Comparison of ENCODE assay signal across 30 cellular contexts in the genomic region with DNA sequence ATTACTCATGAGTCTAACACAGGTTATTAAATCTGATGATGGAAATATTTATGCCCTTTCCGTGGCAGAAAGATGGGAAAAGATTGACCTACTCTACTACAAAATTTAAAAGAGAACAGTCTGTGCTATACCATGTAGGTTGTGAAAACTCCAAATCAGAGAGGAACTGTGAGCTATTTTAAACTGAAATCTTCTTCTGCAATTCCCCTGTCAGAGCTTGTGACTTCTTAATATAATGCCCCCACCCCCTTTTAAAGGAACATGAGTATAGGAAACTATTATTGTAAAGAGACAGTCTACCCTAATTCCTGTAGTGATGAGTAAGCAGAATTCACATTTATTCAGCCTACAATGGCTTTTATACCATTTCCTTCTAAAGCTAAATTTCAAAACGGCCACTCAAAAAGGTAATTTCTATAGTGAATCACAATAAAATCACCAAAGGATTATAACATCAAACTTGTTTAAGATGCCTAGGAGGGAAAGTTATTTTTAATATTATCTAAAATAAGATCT. TPM values are rescaled to one million over a fixed set of nuclear protein-coding genes. Genes with fewer than 3 reads are reported as not detected.
"Had no signal": no experiment of that assay in that cellular context is flagged by ENCODE, and none has a peak within 500 bp of the region (broad histone marks: within the 10 kb centered on the region; RNA-seq: fewer than 3 reads in every experiment).

No MANE protein-coding gene starts in this region.

- DNase-seq: activated B cell treated with CpG ODN at 0.5 μM for 24 hours; activated CD4-positive, alpha-beta T cell treated with anti-CD3 and anti-CD28 coated beads for 36 hours; activated CD8-positive, alpha-beta memory T cell treated with anti-CD3 and anti-CD28 coated beads, Interleukin-2, amount 10 ng/mL, durations not matched to agents 7 days and 5 days; activated CD8-positive, alpha-beta T cell treated with anti-CD3 and anti-CD28 coated beads, Interleukin-2, amount 10 ng/mL, durations not matched to agents 7 days and 5 days; activated naive CD4-positive, alpha-beta T cell; activated T-cell treated with anti-CD3 and anti-CD28 coated beads, Interleukin-2, amount 50 U/mL, for 48 hours; central memory CD4-positive, alpha-beta T cell; endodermal cell; foreskin fibroblast; heart right ventricle; kidney glomerular epithelial cell; left lung; lower lobe of right lung; ovary; sigmoid colon; small intestine; stimulated activated CD4-positive, alpha-beta T cell treated with anti-CD3 and anti-CD28 coated beads, Interleukin-4, amount 100 ng/mL, for 4 hours; stimulated activated CD8-positive, alpha-beta memory T cell treated with anti-CD3 and anti-CD28 coated beads, Interleukin-4, amount 100 ng/mL, for 48 hours; stimulated activated naive CD8-positive, alpha-beta T cell treated with anti-CD3 and anti-CD28 coated beads, Interleukin-15, amount 100 ng/mL, for 72 hours; substantia nigra; T-helper 1 cell had no signal

- H3K9me3 ChIP-seq: breast epithelium, heart right ventricle, left lung, lower lobe of right lung, ovary, prostate gland, sigmoid colon had no signal

- ATAC-seq: activated CD4-positive, alpha-beta T cell treated with anti-CD3 and anti-CD28 coated beads for 36 hours; activated CD8-positive, alpha-beta memory T cell treated with anti-CD3 and anti-CD28 coated beads, Interleukin-2, amount 10 ng/mL, durations not matched to agents 7 days and 5 days; activated CD8-positive, alpha-beta T cell treated with anti-CD3 and anti-CD28 coated beads, Interleukin-2, amount 10 ng/mL, durations not matched to agents 7 days and 5 days; activated naive CD4-positive, alpha-beta T cell treated with anti-CD3 and anti-CD28 coated beads, Interleukin-2, amount 50 U/mL, for 72 hours; esophagus mucosa; heart right ventricle; left lung; lower lobe of right lung; stimulated activated memory B cell treated with anti-CD40 and anti-IgM and Interleukin-4, amounts not matched to agents 10 μg/mL and 1 μg/mL and 100 μg/mL, for 72 hours; stimulated activated naive CD8-positive, alpha-beta T cell treated with anti-CD3 and anti-CD28 coated beads, Interleukin-15, amount 100 ng/mL, for 72 hours had no signal

- H3K27me3 ChIP-seq: ovary, sigmoid colon had no signal

- H3K4me1 ChIP-seq: breast epithelium, heart right ventricle, left lung, lower lobe of right lung, prostate gland had no signal

- H3K36me3 ChIP-seq: breast epithelium, heart right ventricle, left lung, lower lobe of right lung, ovary, prostate gland, sigmoid colon had no signal

- H3K27ac ChIP-seq: breast epithelium, heart right ventricle, left lung, lower lobe of right lung, ovary, prostate gland, sigmoid colon had no signal

- FAIRE-seq: small intestine had no signal

- H3K4me3 ChIP-seq: breast epithelium, heart right ventricle, left lung, lower lobe of right lung, ovary, prostate gland, sigmoid colon had no signal

RNA-seq across cellular contexts. Expression of gene DSCAM, which starts 11.7 kb away (rescaled TPM):
- total RNA-seq: activated B cell treated with CpG ODN at 0.5 μM for 24 hours; activated CD4-positive, alpha-beta T cell treated with anti-CD3 and anti-CD28 coated beads for 36 hours; activated CD8-positive, alpha-beta memory T cell treated with anti-CD3 and anti-CD28 coated beads, Interleukin-2, amount 10 ng/mL, durations not matched to agents 7 days and 5 days; activated CD8-positive, alpha-beta T cell treated with anti-CD3 and anti-CD28 coated beads, Interleukin-2, amount 10 ng/mL, durations not matched to agents 7 days and 5 days; activated naive CD4-positive, alpha-beta T cell treated with anti-CD3 and anti-CD28 coated beads, Interleukin-2, amount 50 U/mL, for 72 hours; activated T-helper 2 cell treated with anti-CD3 and anti-CD28 coated beads, Interferon-gamma antibody, Interleukin-2, Interleukin-4, amounts not matched to agents 10 μg/mL and 5 μg/mL and 100 μg/mL, durations not matched to agents 14 hours and 24 hours and 36 hours; esophagus mucosa; glomerular endothelial cell; mesenteric fat pad; ureter had no signal
